In genomic region chr17:45585037-45585437, GRCh38 we compare ENCODE assay signal across 1 cellular context.
TF ChIP-seq lines count a peak whose summit lies in the region.

No MANE protein-coding gene starts in this region.

TF ChIP-seq in HepG2, 621 proteins besides CTCF, POLR2A, EP300 and RAD21 (continued from another document):
- peak; percentile 72 for TF ChIP-seq ARID4A (CRISPR knock-in tag; IDR thresholded peaks at IDR 0.05; ENCODE audit: borderline replicate concordance)
- TF ChIP-seq ZSCAN9 (CRISPR knock-in tag; IDR thresholded peaks at IDR 0.05; ENCODE audit: borderline replicate concordance): peak; percentile 67; the same call in 1 of the 2 replicates
